ENCODE assay signal across 8 cellular contexts in the genomic region with DNA sequence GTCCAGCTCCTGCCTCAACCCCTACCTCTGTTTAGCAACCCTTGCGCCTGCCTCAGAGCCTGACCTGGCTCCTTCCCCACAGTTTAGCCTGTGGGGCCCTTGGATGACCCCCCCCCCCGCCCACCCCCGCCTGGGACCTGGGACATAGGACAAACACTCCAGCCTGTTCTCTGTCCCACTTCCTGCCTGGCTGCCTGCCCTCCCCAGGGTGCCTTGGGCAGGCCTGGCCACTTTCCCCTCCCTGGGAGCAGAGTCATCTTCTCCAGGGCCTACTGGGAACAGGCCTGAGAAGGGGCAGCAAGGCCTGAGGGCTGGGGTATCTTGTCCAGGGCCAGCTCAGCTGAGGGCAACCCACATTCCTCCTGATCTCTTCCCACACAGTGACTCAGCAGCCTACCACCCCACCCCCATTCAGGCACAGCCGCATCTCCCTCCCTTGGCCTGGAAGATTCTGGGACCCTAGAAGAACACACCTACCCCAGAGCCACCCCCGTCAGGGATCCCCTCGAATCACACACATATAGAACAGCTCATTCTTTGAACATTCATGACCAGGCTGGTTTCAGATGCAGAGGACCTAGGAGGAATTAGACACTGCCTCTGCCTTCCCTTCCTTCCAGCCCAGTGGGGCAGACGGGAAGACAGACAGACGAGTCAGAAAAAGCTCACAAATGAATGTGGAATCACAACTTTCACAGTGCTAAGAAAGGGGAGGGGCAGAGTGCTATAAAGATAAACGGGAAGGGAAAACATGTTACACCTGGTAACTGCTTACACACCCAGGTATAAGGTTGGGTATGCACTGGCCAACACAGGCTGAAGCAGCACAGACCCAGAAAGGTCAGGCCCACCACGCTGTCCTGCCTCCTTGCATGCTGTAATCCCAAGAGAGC. TPM values are rescaled to one million over a fixed set of nuclear protein-coding genes. Genes with fewer than 3 reads are reported as not detected.
DNase-seq lines count a peak whose midpoint lies in the region; ATAC-seq and TF ChIP-seq lines count a peak whose summit lies in the region.

No MANE protein-coding gene starts in this region.

- peaks cover 8% of the 10 kb centered on the region for H3K36me3 Mint-ChIP-seq in neural crest cell (ENCODE audit: low read depth)

- TF ChIP-seq CTCF in RWPE1 (conservative IDR thresholded peaks at IDR 0.05; ENCODE audit: low read depth) (no peak), neural crest cell (conservative IDR thresholded peaks at IDR 0.05) (no peak)

- peaks cover 26% of the 10 kb centered on the region for H3K4me1 Mint-ChIP-seq in neural crest cell

- H3K9me3 Mint-ChIP-seq in neural crest cell: no peaks in the 10 kb centered on the region

- peak overlapping the region; percentile 92 for H3K27ac ChIP-seq in RWPE1
- peak overlapping the region; percentile 95 for H3K27ac ChIP-seq in epithelial cell of prostate

- peak overlapping the region; percentile 30 for H3K27ac Mint-ChIP-seq in neural crest cell (ENCODE audit: unreplicated experiment)

- CTCF ChIA-PET in RWPE1 (lab: Yijun Ruan, JAX): interaction anchor here (0.6 to 1.1 kb wide), 3 partner anchors 38 to 162 kb away, joined by 4 to 5 read pairs (median 4); a partner anchor contains a TSS

- H3K27me3 Mint-ChIP-seq in neural crest cell (ENCODE audit: low read depth): no peaks in the 10 kb centered on the region

- H3K4me3 Mint-ChIP-seq in neural crest cell: peak overlapping the region; percentile 67

- ATAC-seq in HG03520 (IDR thresholded peaks at IDR 0.05; ENCODE audit: unreplicated experiment) (no peak), GM18873 (IDR thresholded peaks at IDR 0.05; ENCODE audit: low FRiP score, unreplicated experiment) (no peak), HG02588 (IDR thresholded peaks at IDR 0.05; ENCODE audit: unreplicated experiment) (no peak)

- DNase-seq in CMK (ENCODE audit: low read depth) (peak; percentile 63), RWPE1 (ENCODE audit: low spot score) (peak; percentile 84), epithelial cell of prostate (ENCODE audit: low read depth, low spot score) (no peak), neural crest cell (ENCODE audit: low read depth, low spot score) (no peak), COR-L47 (lab: John Stamatoyannopoulos, UW) (no peak)

- POLR2A ChIA-PET in RWPE1 (lab: Yijun Ruan, JAX; ENCODE audit: low non-redundant PET): no interaction called here

RNA-seq across cellular contexts. Expression of a gene that starts 6.0 kb away (rescaled TPM):
- 39.9 and 45.5 TPM in 2 replicates for total RNA-seq in neural crest cell

RNA-seq across cellular contexts. Expression of a gene that starts 7.5 kb away (rescaled TPM):
- total RNA-seq in neural crest cell: 3.3 and 4.4 TPM in 2 replicates

RNA-seq across cellular contexts. Expression of a gene that starts 14.3 kb away (rescaled TPM):
- 35.7 and 36.1 TPM in 2 replicates for total RNA-seq in neural crest cell

RNA-seq across cellular contexts. Expression of a gene that starts 38.1 kb away (rescaled TPM):
- total RNA-seq in neural crest cell: 3.7 and 4.0 TPM in 2 replicates

RNA-seq across cellular contexts. Expression of a gene that starts 42.3 kb away (rescaled TPM):
- 3.9 and 4.5 TPM in 2 replicates for total RNA-seq in neural crest cell

Comparison
In these comparisons a context has a peak if more than half of its experiments do, and no peak if none do; other contexts are left out.
1. DNase-seq: peak in CMK (single experiment) and RWPE1 (single experiment); none in epithelial cell of prostate (single experiment), neural crest cell (single experiment) and COR-L47 (single experiment).